In genomic region chr5:87242242-87242641, GRCh38 we compare ENCODE assay signal across 19 cellular contexts. TPM values are rescaled to one million over a fixed set of nuclear protein-coding genes. Genes with fewer than 3 reads are reported as not detected.
DNase-seq lines count a peak whose midpoint lies in the region; ATAC-seq and TF ChIP-seq lines count a peak whose summit lies in the region.
"Had no signal": no experiment of that assay in that cellular context is flagged by ENCODE, and none has a peak within 500 bp of the region (broad histone marks: within the 10 kb centered on the region; RNA-seq: fewer than 3 reads in every experiment).

No MANE protein-coding gene starts in this region.

- DNase-seq in MCF 10A (ENCODE audit: unreplicated experiment) (no peak), breast epithelium (ENCODE audit: low spot score in 2 of 2) (no peak), fibroblast of lung (ENCODE audit: low read depth in 2 of 2) (no peak), upper lobe of right lung (no peak), C1 segment of cervical spinal cord (lab: John Stamatoyannopoulos, UW) (no peak), HEK293T (ENCODE audit: extremely low spot score) (no peak), SHP77 treated with DMSO at 0.1 percent for 48 hours (lab: John Stamatoyannopoulos, UW) (no peak)
- DNase-seq: activated B cell treated with CpG ODN at 0.5 μM for 24 hours; activated CD4-positive, alpha-beta memory T cell treated with anti-CD3 and anti-CD28 coated beads for 36 hours; activated effector memory CD4-positive, alpha-beta T cell treated with anti-CD3 and anti-CD28 coated beads, Interleukin-2, amount 50 U/mL, for 16 hours; kidney; NCI-H1417 treated with DMSO at 0.1 percent for 48 hours; NCI-H226; NCI-H774; stomach; T1000; transverse colon had no signal

- no peaks in the 10 kb centered on the region for H3K27me3 ChIP-seq in breast epithelium
- no peaks in the 10 kb centered on the region for H3K27me3 ChIP-seq in fibroblast of lung (ENCODE audit: control insufficient read depth, insufficient read depth, low read length)
- H3K27me3 ChIP-seq in upper lobe of right lung: no peaks in the 10 kb centered on the region
- H3K27me3 ChIP-seq: stomach, transverse colon had no signal

- CTCF ChIA-PET in MCF 10A (lab: Yijun Ruan, JAX) (no interaction called here), HEK293T (lab: Yijun Ruan, JAX) (no interaction called here)

- H3K4me3 Mint-ChIP-seq in MCF 10A (ENCODE audit: unreplicated experiment): no peak overlapping the region
- H3K4me3 Mint-ChIP-seq: activated B cell treated with CpG ODN at 0.5 μM for 24 hours; activated CD4-positive, alpha-beta memory T cell treated with anti-CD3 and anti-CD28 coated beads for 36 hours; brain had no signal

- H3K36me3 ChIP-seq in breast epithelium: no peaks in the 10 kb centered on the region
- no peaks in the 10 kb centered on the region for H3K36me3 ChIP-seq in fibroblast of lung (ENCODE audit: control insufficient read depth, insufficient read depth, low read length)
- H3K36me3 ChIP-seq in upper lobe of right lung: no peaks in the 10 kb centered on the region
- H3K36me3 ChIP-seq: stomach, transverse colon had no signal

- peak overlapping the region; percentile 73 for H3K27ac Mint-ChIP-seq in MCF 10A (ENCODE audit: low read depth, unreplicated experiment)
- H3K27ac Mint-ChIP-seq: activated B cell treated with CpG ODN at 0.5 μM for 24 hours; activated CD4-positive, alpha-beta memory T cell treated with anti-CD3 and anti-CD28 coated beads for 36 hours; brain had no signal

- no peak overlapping the region for H3K4me2 ChIP-seq in fibroblast of lung (ENCODE audit: extremely low read depth, insufficient read depth, low read length)

- no peaks in the 10 kb centered on the region for H3K4me1 ChIP-seq in breast epithelium
- no peaks in the 10 kb centered on the region for H3K4me1 ChIP-seq in fibroblast of lung (ENCODE audit: control insufficient read depth, extremely low read depth, insufficient read depth, low read length)
- H3K4me1 ChIP-seq in upper lobe of right lung: no peaks in the 10 kb centered on the region
- H3K4me1 ChIP-seq: stomach, transverse colon had no signal

- H3K27ac ChIP-seq in breast epithelium (no peak overlapping the region), fibroblast of lung (ENCODE audit: insufficient read depth, low read length) (no peak overlapping the region), upper lobe of right lung (peak overlapping the region; percentile 38)
- H3K27ac ChIP-seq: stomach, transverse colon had no signal

- no peaks in the 10 kb centered on the region for H3K9me3 Mint-ChIP-seq in MCF 10A (ENCODE audit: unreplicated experiment)
- H3K9me3 Mint-ChIP-seq: activated B cell treated with CpG ODN at 0.5 μM for 24 hours; activated CD4-positive, alpha-beta memory T cell treated with anti-CD3 and anti-CD28 coated beads for 36 hours; brain had no signal

- POLR2A ChIA-PET in MCF 10A (lab: Yijun Ruan, JAX) (no interaction called here), HEK293T (lab: Yijun Ruan, JAX) (no interaction called here)

- intact Hi-C loops in MCF 10A (cut with micrococcal nuclease) (no loop called here), breast epithelium (cut with DNase I; ENCODE audit: low total_unique reads) (no loop called here), upper lobe of right lung (cut with DNase I) (no loop called here)

- no peak overlapping the region for H3K9ac ChIP-seq in fibroblast of lung (ENCODE audit: insufficient read depth, low read length)

- TF ChIP-seq POLR2A in breast epithelium (IDR thresholded peaks at IDR 0.05): no peak

- no peak overlapping the region for H3K4me3 ChIP-seq in breast epithelium
- no peak overlapping the region for H3K4me3 ChIP-seq in fibroblast of lung (replicated peaks in 1 of 4; ENCODE audit: control extremely low read depth in 1 of 4, insufficient read depth in 1 of 4, low read depth in 3 of 4, low read length in 4 of 4)
- H3K4me3 ChIP-seq in upper lobe of right lung: no peak overlapping the region
- H3K4me3 ChIP-seq: stomach, transverse colon had no signal

- peak overlapping the region; percentile 15 for H2AFZ ChIP-seq in fibroblast of lung (ENCODE audit: low read length)

- H3K36me3 Mint-ChIP-seq in MCF 10A (ENCODE audit: insufficient read depth, unreplicated experiment): no peaks in the 10 kb centered on the region
- H3K36me3 Mint-ChIP-seq: activated CD4-positive, alpha-beta memory T cell treated with anti-CD3 and anti-CD28 coated beads for 36 hours; brain had no signal

- ATAC-seq in HG03378 (IDR thresholded peaks at IDR 0.05; ENCODE audit: unreplicated experiment) (peak; percentile 46), upper lobe of right lung (peak; percentile 74)

- peaks cover 14% of the 10 kb centered on the region for H3K4me1 Mint-ChIP-seq in MCF 10A (ENCODE audit: insufficient read depth, unreplicated experiment)
- H3K4me1 Mint-ChIP-seq: activated B cell treated with CpG ODN at 0.5 μM for 24 hours, brain had no signal

- H3K79me2 ChIP-seq in fibroblast of lung (ENCODE audit: control insufficient read depth, insufficient read depth, low read length): no peaks in the 10 kb centered on the region

- no TSS peak for BruUV-seq in MCF 10A (replicated peaks; lab: Mats Ljungman, UMichigan)

- no peaks in the 10 kb centered on the region for H4K20me1 ChIP-seq in fibroblast of lung (ENCODE audit: control insufficient read depth, extremely low read depth, insufficient read depth, low read length)

- no peaks in the 10 kb centered on the region for H3K9me3 ChIP-seq in breast epithelium
- H3K9me3 ChIP-seq in fibroblast of lung (ENCODE audit: control insufficient read depth, insufficient read depth, low read depth, low read length): no peaks in the 10 kb centered on the region
- no peaks in the 10 kb centered on the region for H3K9me3 ChIP-seq in upper lobe of right lung
- H3K9me3 ChIP-seq: stomach, transverse colon had no signal

- no peaks in the 10 kb centered on the region for H3K27me3 Mint-ChIP-seq in MCF 10A (ENCODE audit: insufficient read depth, unreplicated experiment)
- H3K27me3 Mint-ChIP-seq: activated B cell treated with CpG ODN at 0.5 μM for 24 hours; activated CD4-positive, alpha-beta memory T cell treated with anti-CD3 and anti-CD28 coated beads for 36 hours; brain had no signal

- TF ChIP-seq CTCF in MCF 10A (IDR thresholded peaks at IDR 0.05; ENCODE audit: unreplicated experiment): no peak
- no peak for TF ChIP-seq CTCF in breast epithelium (IDR thresholded peaks at IDR 0.05)
- TF ChIP-seq CTCF in fibroblast of lung (conservative IDR thresholded peaks at IDR 0.05 in 1 of 2, IDR thresholded peaks at IDR 0.05 in 1 of 2; ENCODE audit: low read depth in 1 of 2, low read length in 2 of 2): no peak
- TF ChIP-seq CTCF in upper lobe of right lung (IDR thresholded peaks at IDR 0.05): no peak

TF ChIP-seq in HEK293T, 16 proteins besides CTCF, POLR2A, EP300 and RAD21:
- no peak for TF ChIP-seq LEF1 (IDR thresholded peaks at IDR 0.05; ENCODE audit: borderline replicate concordance)
- TF ChIP-seq L3MBTL2 (conservative IDR thresholded peaks at IDR 0.05): no peak
- no peak for TF ChIP-seq NFRKB (IDR thresholded peaks at IDR 0.05)

RNA-seq across cellular contexts. Expression of gene RASA1, which starts 25.4 kb away (rescaled TPM):
- total RNA-seq in MCF 10A (2022): 53.8 and 68.6 TPM in 2 replicates
- total RNA-seq in breast epithelium: 10 to 100 TPM; 31.8 to 54.2 (median 41.1) TPM
- total RNA-seq in fibroblast of lung: 42.1 and 66.6 TPM in 2 replicates
- 45.8 and 64.0 TPM in 2 replicates for polyA plus RNA-seq in fibroblast of lung
- polyA plus RNA-seq in fibroblast of lung (2012): 27.7 and 41.9 TPM in 2 replicates
- 6.5 and 15.6 TPM in 2 replicates for polyA minus RNA-seq in fibroblast of lung (ENCODE audit: low replicate concordance)
- 28.5 TPM for total RNA-seq in upper lobe of right lung
